Comparison of ENCODE assay signal across 15 cellular contexts in the genomic region with DNA sequence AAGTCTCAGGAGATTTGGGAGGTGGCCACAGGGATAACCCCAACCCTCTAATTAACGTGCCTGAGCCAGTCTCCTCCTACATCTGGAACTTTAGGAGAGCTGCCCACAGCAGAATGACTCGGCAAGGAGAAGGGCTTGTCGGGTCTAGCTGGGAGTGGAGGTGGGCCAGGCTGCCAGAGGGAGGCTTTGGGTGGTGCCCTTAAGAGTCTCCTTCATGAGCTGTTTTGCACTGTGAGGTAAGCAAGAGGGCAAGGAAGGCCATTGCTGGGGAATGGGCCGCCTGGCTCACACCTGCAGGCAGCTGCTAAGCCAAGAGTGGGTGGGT. TPM values are rescaled to one million over a fixed set of nuclear protein-coding genes. Genes with fewer than 3 reads are reported as not detected.
A peak's percentile ranks its signal among the peaks of the same experiment; 100 is the strongest.
DNase-seq lines count a peak whose midpoint lies in the region; ATAC-seq and TF ChIP-seq lines count a peak whose summit lies in the region.
"Had no signal": no experiment of that assay in that cellular context is flagged by ENCODE, and none has a peak within 500 bp of the region (broad histone marks: within the 10 kb centered on the region; RNA-seq: fewer than 3 reads in every experiment).

No MANE protein-coding gene starts in this region.

- POLR2A ChIA-PET in RWPE1 (lab: Yijun Ruan, JAX; ENCODE audit: low non-redundant PET) = interaction anchor here (0.6 kb wide), 1 partner anchor 50 kb away, joined by 4 read pairs; no protein-coding TSS in a partner anchor

- no peaks in the 10 kb centered on the region for H3K27me3 ChIP-seq in suprapubic skin

- CTCF ChIA-PET in RWPE1 (lab: Yijun Ruan, JAX) = interaction anchor here (1.1 to 1.4 kb wide), 2 partner anchors 18 to 49 kb away, joined by 5 to 6 read pairs; no protein-coding TSS in a partner anchor
- CTCF ChIA-PET in Calu3 (lab: Charles Lee) = no interaction called here

- peak; percentile 59 for DNase-seq in NCI-H82 (lab: John Stamatoyannopoulos, UW)
- no peak for DNase-seq in NCI-H82 treated with DMSO at 0.1 percent for 48 hours (lab: John Stamatoyannopoulos, UW; ENCODE audit: unreplicated experiment)
- DNase-seq in RWPE1 (ENCODE audit: low spot score) = no peak
- DNase-seq in fibroblast of the aortic adventitia (ENCODE audit: low read depth) = peak; percentile 35
- DNase-seq in suprapubic skin (ENCODE audit: low spot score in 2 of 2) = peak in 1 of 2 donors; percentile 66
- no peak for DNase-seq in Calu3
- DNase-seq in T-helper 2 cell = no peak
- DNase-seq: activated naive CD4-positive, alpha-beta T cell treated with anti-CD3 and anti-CD28 coated beads, Interleukin-2, amount 50 U/mL, for 16 hours; effector CD8-positive, alpha-beta T cell; left cardiac atrium; naive B cell; NCI-H2081 treated with DMSO at 0.1 percent for 48 hours; stomach had no signal

- H3K4me3 ChIP-seq in fibroblast of the aortic adventitia (ENCODE audit: low read depth, low read length) = no peak overlapping the region
- peak overlapping the region; percentile 15 for H3K4me3 ChIP-seq in suprapubic skin
- H3K4me3 ChIP-seq: SK-N-MC, stomach had no signal

- H3K27me3 Mint-ChIP-seq in Calu3 (ENCODE audit: unreplicated experiment) = peaks cover 20% of the 10 kb centered on the region

- H3K36me3 Mint-ChIP-seq in Calu3 (ENCODE audit: insufficient read depth, unreplicated experiment) = peaks cover 25% of the 10 kb centered on the region
- H3K36me3 Mint-ChIP-seq: naive B cell had no signal

- no peaks in the 10 kb centered on the region for H3K9me3 Mint-ChIP-seq in Calu3 (ENCODE audit: low read depth, unreplicated experiment)
- H3K9me3 Mint-ChIP-seq: naive B cell had no signal

- no TSS peak for BruUV-seq in Calu3 (replicated peaks; lab: Mats Ljungman, UMichigan)

- TF ChIP-seq CTCF in RWPE1 (conservative IDR thresholded peaks at IDR 0.05; ENCODE audit: low read depth) = no peak
- TF ChIP-seq CTCF in fibroblast of the aortic adventitia (IDR thresholded peaks at IDR 0.05; ENCODE audit: insufficient read depth, low read length) = no peak
- no peak for TF ChIP-seq CTCF in suprapubic skin (IDR thresholded peaks at IDR 0.05)
- TF ChIP-seq CTCF in Calu3 (IDR thresholded peaks at IDR 0.05; ENCODE audit: unreplicated experiment) = no peak

- no peak overlapping the region for H3K4me3 Mint-ChIP-seq in Calu3 (ENCODE audit: low read depth, unreplicated experiment)

- no peaks in the 10 kb centered on the region for H3K36me3 ChIP-seq in suprapubic skin
- H3K36me3 ChIP-seq: stomach had no signal

- H3K4me1 Mint-ChIP-seq in Calu3 (ENCODE audit: low read depth, unreplicated experiment) = peaks cover 26% of the 10 kb centered on the region

- ATAC-seq in HG02623 (IDR thresholded peaks at IDR 0.05; ENCODE audit: unreplicated experiment) = no peak

- WGBS in suprapubic skin = 55% methylated on average over 3 of the region's 4 CpGs

- H3K27ac Mint-ChIP-seq in Calu3 (ENCODE audit: unreplicated experiment) = no peak overlapping the region

- intact Hi-C loops in Calu3 (cut with micrococcal nuclease; ENCODE audit: unreplicated experiment) = no loop called here

- TF ChIP-seq POLR2A in suprapubic skin (IDR thresholded peaks at IDR 0.05) = no peak

- H3K27ac ChIP-seq in RWPE1 = peak overlapping the region; percentile 99
- H3K27ac ChIP-seq in suprapubic skin = peak overlapping the region; percentile 89
- H3K27ac ChIP-seq: SK-N-MC, stomach had no signal

- H3K4me1 ChIP-seq in suprapubic skin = peaks cover 81% of the 10 kb centered on the region

- H3K9me3 ChIP-seq in suprapubic skin = no peaks in the 10 kb centered on the region
- H3K9me3 ChIP-seq: stomach had no signal

- no peak for TF ChIP-seq EP300 in suprapubic skin (IDR thresholded peaks at IDR 0.05)

RNA-seq across cellular contexts. Expression of a gene that starts 3.6 kb away (rescaled TPM):
- 7.1 and 10.8 TPM in 2 replicates for total RNA-seq in fibroblast of the aortic adventitia (ENCODE audit: low replicate concordance)
- total RNA-seq in suprapubic skin = 100 to 1,000 TPM in 1 of 4 donors, 10 to 100 TPM in 3; 52.4 to 101 (median 70.0) TPM
- 50.4 and 53.0 TPM in 2 replicates for total RNA-seq in Calu3 (2022)

Comparison
In these comparisons a context has a peak if more than half of its experiments do, and no peak if none do; other contexts are left out.
1. DNase-seq: peak in NCI-H82 (single experiment) and fibroblast of the aortic adventitia (single experiment); none in NCI-H82 treated with DMSO at 0.1 percent for 48 hours (single experiment), RWPE1 (single experiment), Calu3 (single experiment) and T-helper 2 cell (0 of 5).